In genomic region chr17:56960596-56961538, GRCh38 we compare ENCODE assay signal across 1 cellular context.
TF ChIP-seq lines count a peak whose summit lies in the region.

Gene COIL, minus strand, starts transcription at chr17:56961050. Its CDS starts 31 bp downstream, at chr17:56961019.

TF ChIP-seq in A549, 52 proteins besides CTCF, POLR2A, EP300 and RAD21 (continued from another document):
- peak; percentile 84; the same call in 1 of the 2 replicates for TF ChIP-seq HMGXB4 (CRISPR knock-in tag; IDR thresholded peaks at IDR 0.05; ENCODE audit: borderline replicate concordance)
- no peak for TF ChIP-seq RARB (CRISPR knock-in tag; IDR thresholded peaks at IDR 0.05)
- TF ChIP-seq KDM5A (IDR thresholded peaks at IDR 0.05), result peak; percentile 83
- no peak for TF ChIP-seq TP53 (CRISPR knock-in tag; IDR thresholded peaks at IDR 0.05)
- TF ChIP-seq E2F6 (IDR thresholded peaks at IDR 0.05; ENCODE audit: borderline replicate concordance, low read depth), result no peak; the same call in none of the 2 replicates
- TF ChIP-seq SMC3 (IDR thresholded peaks at IDR 0.05), result peak; percentile 83
- no peak for TF ChIP-seq HES2 (IDR thresholded peaks at IDR 0.05)
- peak in 1 of 2 experiments; percentile 97; a peak in 3 of 5 replicates for TF ChIP-seq JUN (IDR thresholded peaks at IDR 0.05)
- TF ChIP-seq RCOR1 (IDR thresholded peaks at IDR 0.05; ENCODE audit: low read depth, low read length), result no peak
TF ChIP-seq in A549: peak in this region for 14.
